Comparison of ENCODE assay signal across 8 cellular contexts in genomic region chr20:63956664-63957003, GRCh38. TPM values are rescaled to one million over a fixed set of nuclear protein-coding genes. Genes with fewer than 3 reads are reported as not detected.
DNase-seq lines count a peak whose midpoint lies in the region; FAIRE-seq and TF ChIP-seq lines count a peak whose summit lies in the region.

No MANE protein-coding gene starts in this region.

- 0 to 5% methylated on average over 10 to 15 of the region's 15 CpGs for WGBS in ectodermal cell, 2 experiments

- peaks cover 27% of the 10 kb centered on the region for H3K4me1 ChIP-seq in ectodermal cell (ENCODE audit: control insufficient read depth, insufficient read depth, low read length)
- peaks cover 36 to 41% of the 10 kb centered on the region in 2 experiments for H3K4me1 ChIP-seq in neutrophil (ENCODE audit: control insufficient read depth in 1 of 2, insufficient read depth in 1 of 2, low read depth in 1 of 2, low read length in 1 of 2)

- H3K36me3 ChIP-seq in ectodermal cell (ENCODE audit: control insufficient read depth, insufficient read depth, low read length) (peaks cover 6% of the 10 kb centered on the region), neutrophil (no peaks in the 10 kb centered on the region)

- H3K9me3 Mint-ChIP-seq in T-helper 1 cell treated with Interleukin-12 subunit alpha and Interleukin-12 subunit beta and Interleukin-4 antibody, amounts not matched to agents 30 μg/mL and 1 μg/mL, for 36 hours = no peaks in the 10 kb centered on the region
- H3K9me3 Mint-ChIP-seq in IgD-negative memory B cell = peaks cover 0 to 1% (median 0%) of the 10 kb centered on the region in 3 donors

- H3K27me3 ChIP-seq in ectodermal cell (ENCODE audit: control insufficient read depth, insufficient read depth, low read length, poor library complexity, severe bottlenecking) (no peaks in the 10 kb centered on the region), neutrophil (peaks cover 7% of the 10 kb centered on the region)

- H3K4me1 Mint-ChIP-seq in T-helper 1 cell treated with Interleukin-12 subunit alpha and Interleukin-12 subunit beta and Interleukin-4 antibody, amounts not matched to agents 30 μg/mL and 1 μg/mL, for 36 hours (ENCODE audit: low read depth) = peaks cover 19% of the 10 kb centered on the region
- H3K4me1 Mint-ChIP-seq in IgD-negative memory B cell = peaks cover 8 to 23% (median 20%) of the 10 kb centered on the region in 3 donors

- H3K4me3 ChIP-seq in ectodermal cell (ENCODE audit: insufficient read depth, low read depth, low read length) (peak overlapping the region; percentile 46), neutrophil (ENCODE audit: low read depth in 1 of 2, low read length in 1 of 2) (peak overlapping the region; percentile 82 to 83)

- H3K27ac ChIP-seq in ectodermal cell (ENCODE audit: insufficient read depth, low read depth, low read length, poor library complexity, severe bottlenecking) (no peak overlapping the region), neutrophil (peak overlapping the region; percentile 50)

- no peaks in the 10 kb centered on the region for H3K27me3 Mint-ChIP-seq in T-helper 1 cell treated with Interleukin-12 subunit alpha and Interleukin-12 subunit beta and Interleukin-4 antibody, amounts not matched to agents 30 μg/mL and 1 μg/mL, for 36 hours (ENCODE audit: low read depth)
- no peaks in the 10 kb centered on the region for H3K27me3 Mint-ChIP-seq in IgD-negative memory B cell

- H3K36me3 Mint-ChIP-seq in T-helper 1 cell treated with Interleukin-12 subunit alpha and Interleukin-12 subunit beta and Interleukin-4 antibody, amounts not matched to agents 30 μg/mL and 1 μg/mL, for 36 hours (ENCODE audit: low read depth) = peaks cover 5% of the 10 kb centered on the region
- H3K36me3 Mint-ChIP-seq in IgD-negative memory B cell = no peaks in the 10 kb centered on the region

- FAIRE-seq in urothelium cell line (lab: Jason Lieb, UNC) = no peak

- H3K27ac Mint-ChIP-seq in T-helper 1 cell treated with Interleukin-12 subunit alpha and Interleukin-12 subunit beta and Interleukin-4 antibody, amounts not matched to agents 30 μg/mL and 1 μg/mL, for 36 hours = peak overlapping the region; percentile 82
- H3K27ac Mint-ChIP-seq in IgD-negative memory B cell = peak overlapping the region; percentile 74 to 97 (median 94)

- H3K9me3 ChIP-seq in ectodermal cell (ENCODE audit: control insufficient read depth, low read length) (no peaks in the 10 kb centered on the region), neutrophil (no peaks in the 10 kb centered on the region)

- H3K4me3 Mint-ChIP-seq in T-helper 1 cell treated with Interleukin-12 subunit alpha and Interleukin-12 subunit beta and Interleukin-4 antibody, amounts not matched to agents 30 μg/mL and 1 μg/mL, for 36 hours = peak overlapping the region; percentile 76
- H3K4me3 Mint-ChIP-seq in IgD-negative memory B cell = peak overlapping the region; percentile 86 to 96 (median 94)

- DNase-seq in T-helper 1 cell = no peak
- no peak for DNase-seq in urothelium cell line (ENCODE audit: low spot score)
- no peak for DNase-seq in GOT3 (lab: John Stamatoyannopoulos, UW)
- DNase-seq in cerebellar nuclear complex (lab: John Stamatoyannopoulos, UW) = no peak

- no peak for TF ChIP-seq CTCF in neutrophil (IDR thresholded peaks at IDR 0.05)

RNA-seq across cellular contexts. Expression of gene UCKL1, which starts 0.4 kb away (rescaled TPM):
- 67.9 TPM for polyA plus RNA-seq in IgD-negative memory B cell
- polyA plus RNA-seq in ectodermal cell (2013, experiment 1 of 4) = 35.0 TPM
- 32.6 TPM for polyA plus RNA-seq in ectodermal cell (2013, experiment 2 of 4)
- 35.8 TPM for polyA plus RNA-seq in ectodermal cell (2013, experiment 3 of 4)
- polyA plus RNA-seq in ectodermal cell (2013, experiment 4 of 4) = 33.8 TPM

RNA-seq across cellular contexts. Expression of gene ZNF512B, which starts 13.1 kb away (rescaled TPM):
- polyA plus RNA-seq in IgD-negative memory B cell = 0.30 TPM
- polyA plus RNA-seq in ectodermal cell (2013, experiment 1 of 4) = 22.4 TPM
- 27.1 TPM for polyA plus RNA-seq in ectodermal cell (2013, experiment 2 of 4)
- polyA plus RNA-seq in ectodermal cell (2013, experiment 3 of 4) = 16.4 TPM
- polyA plus RNA-seq in ectodermal cell (2013, experiment 4 of 4) = 18.0 TPM

RNA-seq across cellular contexts. Expression of gene SAMD10, which starts 22.8 kb away (rescaled TPM):
- 9.5 TPM for polyA plus RNA-seq in IgD-negative memory B cell
- polyA plus RNA-seq in ectodermal cell (2013, experiment 1 of 4) = 5.2 TPM
- polyA plus RNA-seq in ectodermal cell (2013, experiment 2 of 4) = 5.1 TPM
- 5.8 TPM for polyA plus RNA-seq in ectodermal cell (2013, experiment 3 of 4)
- polyA plus RNA-seq in ectodermal cell (2013, experiment 4 of 4) = 7.2 TPM

RNA-seq across cellular contexts. Expression of gene PRPF6, which starts 24.3 kb away (rescaled TPM):
- 106 TPM for polyA plus RNA-seq in IgD-negative memory B cell
- 82.1 TPM for polyA plus RNA-seq in ectodermal cell (2013, experiment 1 of 4)
- 85.3 TPM for polyA plus RNA-seq in ectodermal cell (2013, experiment 2 of 4)
- polyA plus RNA-seq in ectodermal cell (2013, experiment 3 of 4) = 60.3 TPM
- polyA plus RNA-seq in ectodermal cell (2013, experiment 4 of 4) = 67.3 TPM
